In genomic region chr1:121516279-121516967, GRCh38 we compare ENCODE assay signal across 8 cellular contexts.
A peak's percentile ranks its signal among the peaks of the same experiment; 100 is the strongest.
DNase-seq lines count a peak whose midpoint lies in the region; ATAC-seq, FAIRE-seq and TF ChIP-seq lines count a peak whose summit lies in the region.

No MANE protein-coding gene starts in this region.

- no peaks in the 10 kb centered on the region for H3K27me3 ChIP-seq in CD4-positive, CD25-positive, alpha-beta regulatory T cell (ENCODE audit: control insufficient read depth, insufficient read depth, low read length)
- peaks cover 7 to 13% (median 12%) of the 10 kb centered on the region in 3 donors for H3K27me3 ChIP-seq in skeletal muscle tissue (ENCODE audit: control insufficient read depth in 3 of 3, insufficient read depth in 3 of 3, low read length in 3 of 3)

- intact Hi-C loops in activated CD8-positive, alpha-beta T cell treated with anti-CD3 and anti-CD28 coated beads for 36 hours (cut with micrococcal nuclease), result loop anchor here (2.0 kb wide), 1 partner anchor 58 kb away; no protein-coding TSS in a partner anchor
- intact Hi-C loops in Calu3 (cut with micrococcal nuclease; ENCODE audit: unreplicated experiment) (loop anchor here (5.0 kb wide), 2 partner anchors 41 to 49 kb away; no protein-coding TSS in a partner anchor), kidney (cut with DNase I) (no loop called here)

- peak in 2 of 3 donors; percentile 63 to 77 for DNase-seq in CD4-positive, CD25-positive, alpha-beta regulatory T cell
- peak; percentile 64 for DNase-seq in activated CD8-positive, alpha-beta T cell treated with anti-CD3 and anti-CD28 coated beads for 36 hours
- DNase-seq in ACHN, result no peak
- DNase-seq in Calu3, result no peak
- no peak for DNase-seq in kidney

- in situ Hi-C loops in ACHN (cut with HindIII; ENCODE audit: low pct_ligation_motif_present, low pct_unique_long_range_greater_than_20kb, low sequenced_read_pairs), result no loop called here

- H3K9me3 Mint-ChIP-seq in CD4-positive, CD25-positive, alpha-beta regulatory T cell, result peaks cover 0 to 4% (median 0%) of the 10 kb centered on the region in 7 donors
- H3K9me3 Mint-ChIP-seq in activated CD8-positive, alpha-beta T cell treated with anti-CD3 and anti-CD28 coated beads for 36 hours, result peaks cover 13% of the 10 kb centered on the region
- H3K9me3 Mint-ChIP-seq in Calu3 (ENCODE audit: low read depth, unreplicated experiment), result no peaks in the 10 kb centered on the region

- no peak for TF ChIP-seq CTCF in activated CD8-positive, alpha-beta T cell treated with anti-CD3 and anti-CD28 coated beads for 36 hours (IDR thresholded peaks at IDR 0.05)
- TF ChIP-seq CTCF in Calu3 (IDR thresholded peaks at IDR 0.05; ENCODE audit: unreplicated experiment), result no peak
- TF ChIP-seq CTCF in kidney (IDR thresholded peaks at IDR 0.05; ENCODE audit: borderline replicate concordance, extremely low read depth, insufficient read depth), result no peak

- peak overlapping the region; percentile 84 for H3K4me3 ChIP-seq in CD4-positive, CD25-positive, alpha-beta regulatory T cell (ENCODE audit: low read depth, low read length)
- H3K4me3 ChIP-seq in skeletal muscle tissue (ENCODE audit: low read length in 3 of 3) (no peak overlapping the region), kidney (ENCODE audit: low read length in 2 of 2) (no peak overlapping the region)

- H3K9ac ChIP-seq in skeletal muscle tissue (ENCODE audit: low read depth in 1 of 3, low read length in 3 of 3), result no peak overlapping the region
- no peak overlapping the region for H3K9ac ChIP-seq in kidney (ENCODE audit: low read length in 2 of 2)

- CTCF ChIA-PET in activated CD8-positive, alpha-beta T cell treated with anti-CD3 and anti-CD28 coated beads for 36 hours (lab: Charles Lee), result interaction anchor here (1.0 to 1.6 kb wide), 2 partner anchors 9 to 70 kb away, joined by 3 to 5 read pairs; no protein-coding TSS in a partner anchor
- CTCF ChIA-PET in Calu3 (lab: Charles Lee), result no interaction called here

- no peak for FAIRE-seq in kidney (lab: Jason Lieb, UNC)

- POLR2A ChIA-PET in activated CD8-positive, alpha-beta T cell treated with anti-CD3 and anti-CD28 coated beads for 36 hours (lab: Charles Lee), result interaction anchor here (0.8 to 1.1 kb wide), 2 partner anchors 26 to 30 kb away, joined by 3 read pairs; no protein-coding TSS in a partner anchor

- H3K27ac Mint-ChIP-seq in CD4-positive, CD25-positive, alpha-beta regulatory T cell, result peak overlapping the region; percentile 74 to 93 (median 83)
- H3K27ac Mint-ChIP-seq in activated CD8-positive, alpha-beta T cell treated with anti-CD3 and anti-CD28 coated beads for 36 hours, result peak overlapping the region; percentile 94
- H3K27ac Mint-ChIP-seq in Calu3 (ENCODE audit: unreplicated experiment), result no peak overlapping the region

- peaks cover 12 to 59% (median 46%) of the 10 kb centered on the region in 4 donors for H3K4me1 Mint-ChIP-seq in CD4-positive, CD25-positive, alpha-beta regulatory T cell
- peaks cover 60% of the 10 kb centered on the region for H3K4me1 Mint-ChIP-seq in activated CD8-positive, alpha-beta T cell treated with anti-CD3 and anti-CD28 coated beads for 36 hours (ENCODE audit: low read depth)
- peaks cover 24% of the 10 kb centered on the region for H3K4me1 Mint-ChIP-seq in Calu3 (ENCODE audit: low read depth, unreplicated experiment)

- BruUV-seq in Calu3 (replicated peaks; lab: Mats Ljungman, UMichigan), result no TSS peak

- H3K27ac ChIP-seq in CD4-positive, CD25-positive, alpha-beta regulatory T cell (ENCODE audit: insufficient read depth, low read length, poor library complexity, severe bottlenecking), result peak overlapping the region; percentile 62
- H3K27ac ChIP-seq in skeletal muscle tissue (ENCODE audit: low read depth, low read length), result peak overlapping the region; percentile 40
- no peak overlapping the region for H3K27ac ChIP-seq in kidney (ENCODE audit: low read depth in 2 of 2, low read length in 2 of 2)

- peaks cover 0 to 2% of the 10 kb centered on the region in 2 experiments for H3K9me3 ChIP-seq in CD4-positive, CD25-positive, alpha-beta regulatory T cell (ENCODE audit: control insufficient read depth in 2 of 2, low read length in 2 of 2)
- H3K9me3 ChIP-seq in skeletal muscle tissue (ENCODE audit: control insufficient read depth in 3 of 3, low read length in 3 of 3), result peaks cover 0 to 4% (median 0%) of the 10 kb centered on the region in 3 donors
- H3K9me3 ChIP-seq in kidney (ENCODE audit: control insufficient read depth in 1 of 2, low read length in 2 of 2), result no peaks in the 10 kb centered on the region

- peak overlapping the region; percentile 62 to 86 (median 82) for H3K4me3 Mint-ChIP-seq in CD4-positive, CD25-positive, alpha-beta regulatory T cell
- peak overlapping the region; percentile 57 for H3K4me3 Mint-ChIP-seq in activated CD8-positive, alpha-beta T cell treated with anti-CD3 and anti-CD28 coated beads for 36 hours
- no peak overlapping the region for H3K4me3 Mint-ChIP-seq in Calu3 (ENCODE audit: low read depth, unreplicated experiment)

- H3K4me1 ChIP-seq in CD4-positive, CD25-positive, alpha-beta regulatory T cell (ENCODE audit: control insufficient read depth, insufficient read depth, low read length, poor library complexity, severe bottlenecking), result peaks cover 37% of the 10 kb centered on the region
- no peaks in the 10 kb centered on the region for H3K4me1 ChIP-seq in skeletal muscle tissue (ENCODE audit: control insufficient read depth in 3 of 3, insufficient read depth in 3 of 3, low read length in 3 of 3)
- no peaks in the 10 kb centered on the region for H3K4me1 ChIP-seq in kidney (ENCODE audit: control insufficient read depth in 1 of 2, insufficient read depth in 1 of 2, low read depth in 1 of 2, low read length in 2 of 2)

- peak; percentile 26 to 31 for ATAC-seq in CD4-positive, CD25-positive, alpha-beta regulatory T cell (ENCODE audit: low read depth in 2 of 2)
- peak; percentile 91 for ATAC-seq in GM21360 (IDR thresholded peaks at IDR 0.05; ENCODE audit: unreplicated experiment)
- peak; percentile 88 for ATAC-seq in HG03575 (IDR thresholded peaks at IDR 0.05; ENCODE audit: extremely low read depth, insufficient number of reproducible peaks, low FRiP score, unreplicated experiment)
- ATAC-seq in activated CD8-positive, alpha-beta T cell treated with anti-CD3 and anti-CD28 coated beads for 36 hours, result peak; percentile 41

- H3K36me3 ChIP-seq in CD4-positive, CD25-positive, alpha-beta regulatory T cell (ENCODE audit: control insufficient read depth, insufficient read depth, low read length), result no peaks in the 10 kb centered on the region
- no peaks in the 10 kb centered on the region for H3K36me3 ChIP-seq in skeletal muscle tissue (ENCODE audit: control insufficient read depth in 3 of 3, insufficient read depth in 3 of 3, low read length in 3 of 3)
- H3K36me3 ChIP-seq in kidney (ENCODE audit: control insufficient read depth in 1 of 2, insufficient read depth in 2 of 2, low read length in 2 of 2), result no peaks in the 10 kb centered on the region

- peaks cover 4% of the 10 kb centered on the region for H3K27me3 Mint-ChIP-seq in CD4-positive, CD25-positive, alpha-beta regulatory T cell
- H3K27me3 Mint-ChIP-seq in activated CD8-positive, alpha-beta T cell treated with anti-CD3 and anti-CD28 coated beads for 36 hours, result no peaks in the 10 kb centered on the region
- H3K27me3 Mint-ChIP-seq in Calu3 (ENCODE audit: unreplicated experiment), result no peaks in the 10 kb centered on the region

- no peaks in the 10 kb centered on the region for H3K36me3 Mint-ChIP-seq in CD4-positive, CD25-positive, alpha-beta regulatory T cell
- peaks cover 23% of the 10 kb centered on the region for H3K36me3 Mint-ChIP-seq in activated CD8-positive, alpha-beta T cell treated with anti-CD3 and anti-CD28 coated beads for 36 hours (ENCODE audit: low read depth)
- H3K36me3 Mint-ChIP-seq in Calu3 (ENCODE audit: insufficient read depth, unreplicated experiment), result peaks cover 22% of the 10 kb centered on the region

Comparison
In these comparisons a context has a peak if more than half of its experiments do, and no peak if none do; other contexts are left out.
1. ATAC-seq: peak in every context shown above with its lines; median percentile 91 in GM21360; 88 in HG03575; 41 in activated CD8-positive, alpha-beta T cell treated with anti-CD3 and anti-CD28 coated beads for 36 hours; 28 in CD4-positive, CD25-positive, alpha-beta regulatory T cell.
2. DNase-seq: peak in CD4-positive, CD25-positive, alpha-beta regulatory T cell (2 of 3) and activated CD8-positive, alpha-beta T cell treated with anti-CD3 and anti-CD28 coated beads for 36 hours (single experiment); none in ACHN (single experiment), Calu3 (single experiment) and kidney (single experiment).
3. H3K27ac ChIP-seq: peak in CD4-positive, CD25-positive, alpha-beta regulatory T cell (single experiment) and skeletal muscle tissue (single experiment); none in kidney (0 of 2).